In the genomic region with DNA sequence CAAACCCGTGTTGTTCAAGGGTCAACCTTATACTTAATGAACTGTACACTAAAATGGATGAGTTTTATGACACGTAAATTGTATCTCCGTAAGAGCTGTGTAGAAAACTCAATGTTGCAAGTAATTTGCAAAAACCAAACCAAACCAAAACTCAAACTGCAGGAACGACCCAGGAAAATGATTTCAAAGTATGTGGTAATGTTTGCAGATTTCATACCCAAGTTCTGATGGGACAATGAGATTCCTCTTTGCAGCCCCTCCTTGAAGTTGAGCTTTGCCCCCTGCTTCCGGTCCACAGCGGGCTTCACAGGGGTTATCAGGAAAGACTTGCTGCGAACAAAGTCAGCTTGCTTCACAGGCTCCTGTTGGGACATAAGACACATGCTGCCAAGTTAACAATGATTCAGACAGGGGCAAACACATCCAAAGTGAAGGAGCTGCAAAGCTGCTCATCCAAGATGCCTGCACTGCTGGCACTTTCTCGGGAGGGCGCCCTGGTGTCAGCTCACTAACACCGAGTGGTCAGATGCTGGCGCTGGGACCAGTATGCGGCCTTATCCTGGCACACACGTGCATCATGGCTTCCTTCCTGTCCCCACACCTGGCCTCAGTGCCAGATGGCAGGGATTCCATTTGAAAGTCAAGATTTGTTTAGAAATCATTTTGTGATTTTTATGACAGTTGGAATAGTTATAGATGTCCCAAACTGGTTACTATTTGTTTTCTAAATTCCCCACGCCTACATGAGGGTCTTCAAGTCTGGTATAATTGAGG, we compare ENCODE assay signal across 2 cellular contexts.
A peak's percentile ranks its signal among the peaks of the same experiment; 100 is the strongest.
TF ChIP-seq lines count a peak whose summit lies in the region.

No MANE protein-coding gene starts in this region.

TF ChIP-seq in HCT116, 20 proteins besides CTCF, POLR2A, EP300 and RAD21:
- TF ChIP-seq ZNF274 (IDR thresholded peaks at IDR 0.05; ENCODE audit: low read depth, low read length) (no peak), POLR2AphosphoS5 (IDR thresholded peaks at IDR 0.05; ENCODE audit: low read depth, low read length) (no peak), SIN3A (IDR thresholded peaks at IDR 0.05; ENCODE audit: low read depth) (no peak), CBX3 (IDR thresholded peaks at IDR 0.05; ENCODE audit: low read depth) (no peak), JUND (IDR thresholded peaks at IDR 0.05) (no peak), EZH2phosphoT487 (IDR thresholded peaks at IDR 0.05; ENCODE audit: borderline replicate concordance) (no peak), EGR1 (IDR thresholded peaks at IDR 0.05; ENCODE audit: low read depth) (no peak)

TF ChIP-seq in WTC11, 78 proteins besides CTCF, POLR2A, EP300 and RAD21:
- TF ChIP-seq, protein P1, sequence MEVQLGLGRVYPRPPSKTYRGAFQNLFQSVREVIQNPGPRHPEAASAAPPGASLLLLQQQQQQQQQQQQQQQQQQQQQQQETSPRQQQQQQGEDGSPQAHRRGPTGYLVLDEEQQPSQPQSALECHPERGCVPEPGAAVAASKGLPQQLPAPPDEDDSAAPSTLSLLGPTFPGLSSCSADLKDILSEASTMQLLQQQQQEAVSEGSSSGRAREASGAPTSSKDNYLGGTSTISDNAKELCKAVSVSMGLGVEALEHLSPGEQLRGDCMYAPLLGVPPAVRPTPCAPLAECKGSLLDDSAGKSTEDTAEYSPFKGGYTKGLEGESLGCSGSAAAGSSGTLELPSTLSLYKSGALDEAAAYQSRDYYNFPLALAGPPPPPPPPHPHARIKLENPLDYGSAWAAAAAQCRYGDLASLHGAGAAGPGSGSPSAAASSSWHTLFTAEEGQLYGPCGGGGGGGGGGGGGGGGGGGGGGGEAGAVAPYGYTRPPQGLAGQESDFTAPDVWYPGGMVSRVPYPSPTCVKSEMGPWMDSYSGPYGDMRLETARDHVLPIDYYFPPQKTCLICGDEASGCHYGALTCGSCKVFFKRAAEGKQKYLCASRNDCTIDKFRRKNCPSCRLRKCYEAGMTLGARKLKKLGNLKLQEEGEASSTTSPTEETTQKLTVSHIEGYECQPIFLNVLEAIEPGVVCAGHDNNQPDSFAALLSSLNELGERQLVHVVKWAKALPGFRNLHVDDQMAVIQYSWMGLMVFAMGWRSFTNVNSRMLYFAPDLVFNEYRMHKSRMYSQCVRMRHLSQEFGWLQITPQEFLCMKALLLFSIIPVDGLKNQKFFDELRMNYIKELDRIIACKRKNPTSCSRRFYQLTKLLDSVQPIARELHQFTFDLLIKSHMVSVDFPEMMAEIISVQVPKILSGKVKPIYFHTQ (CRISPR knock-in tag; IDR thresholded peaks at IDR 0.05), result no peak
- TF ChIP-seq, protein P2, sequence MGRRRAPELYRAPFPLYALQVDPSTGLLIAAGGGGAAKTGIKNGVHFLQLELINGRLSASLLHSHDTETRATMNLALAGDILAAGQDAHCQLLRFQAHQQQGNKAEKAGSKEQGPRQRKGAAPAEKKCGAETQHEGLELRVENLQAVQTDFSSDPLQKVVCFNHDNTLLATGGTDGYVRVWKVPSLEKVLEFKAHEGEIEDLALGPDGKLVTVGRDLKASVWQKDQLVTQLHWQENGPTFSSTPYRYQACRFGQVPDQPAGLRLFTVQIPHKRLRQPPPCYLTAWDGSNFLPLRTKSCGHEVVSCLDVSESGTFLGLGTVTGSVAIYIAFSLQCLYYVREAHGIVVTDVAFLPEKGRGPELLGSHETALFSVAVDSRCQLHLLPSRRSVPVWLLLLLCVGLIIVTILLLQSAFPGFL (CRISPR knock-in tag; IDR thresholded peaks at IDR 0.05; ENCODE audit: borderline replicate concordance), result 0 out of 2 replicates have a peak, but pooled peaks have one; percentile 39
- TF ChIP-seq GABPB1 (CRISPR knock-in tag; IDR thresholded peaks at IDR 0.05) (peak; percentile 89), NFE2L1 (CRISPR knock-in tag; IDR thresholded peaks at IDR 0.05) (no peak)
